1 cellular context compared by ENCODE assay signal in genomic region chr6:21111399-21111725, GRCh38.
TF ChIP-seq lines count a peak whose summit lies in the region.

No MANE protein-coding gene starts in this region.

TF ChIP-seq in HepG2, 621 proteins besides CTCF, POLR2A, EP300 and RAD21 (continued from another document):
- TF ChIP-seq ARID4A (CRISPR knock-in tag; IDR thresholded peaks at IDR 0.05; ENCODE audit: borderline replicate concordance), result no peak
- 0 out of 2 replicates have a peak, but pooled peaks have one; percentile 28 for TF ChIP-seq ZFP36L1 (CRISPR knock-in tag; IDR thresholded peaks at IDR 0.05)
- peak; percentile 85; the same call in 1 of the 2 replicates for TF ChIP-seq RXRA (CRISPR knock-in tag; IDR thresholded peaks at IDR 0.05)
